In the genomic region with DNA sequence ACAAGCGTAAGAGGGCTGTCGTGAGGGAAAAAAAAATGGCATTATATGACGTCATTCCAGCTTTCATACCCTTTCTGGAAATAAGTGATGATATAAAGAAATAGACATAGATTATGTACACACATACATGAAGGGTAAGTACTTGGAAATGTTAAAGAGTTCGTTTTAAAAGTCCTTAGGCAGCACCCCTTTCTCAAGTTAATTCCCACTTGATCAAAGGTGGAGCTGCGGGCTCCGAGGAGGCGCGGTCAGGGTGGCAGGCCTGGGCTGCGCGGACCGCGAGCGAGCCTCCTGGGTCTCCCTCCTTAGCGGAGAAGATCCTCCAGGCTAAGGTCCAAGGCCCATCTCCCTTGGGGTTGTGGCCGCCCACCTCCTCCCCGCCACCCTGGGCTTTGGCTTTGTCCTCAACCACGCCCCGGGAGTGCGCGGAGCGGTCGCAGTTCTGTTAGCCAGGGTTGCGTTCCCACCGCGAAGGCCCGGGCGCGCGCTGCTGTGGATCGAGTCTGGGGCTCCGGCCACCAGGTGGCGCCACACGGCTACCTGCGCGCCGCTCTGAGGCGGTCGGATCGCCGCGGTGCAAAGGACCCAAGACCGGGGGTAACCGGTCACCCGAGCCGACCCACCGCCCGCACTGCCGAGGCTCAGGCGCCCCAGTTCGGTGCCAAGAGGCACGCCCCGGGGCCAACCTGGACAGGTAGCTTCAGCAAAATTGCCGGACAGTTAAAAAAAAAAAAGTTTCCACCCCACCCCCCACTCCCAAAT, we compare ENCODE assay signal across 1 cellular context.
TF ChIP-seq lines count a peak whose summit lies in the region.

No MANE protein-coding gene starts in this region.

TF ChIP-seq in HEK293, 187 proteins besides CTCF, POLR2A, EP300 and RAD21 (continued from another document and continues in another):
- no peak; the same call in 1 of the 2 replicates for TF ChIP-seq ZNF76 (tag by site-specific recombination; IDR thresholded peaks at IDR 0.05; ENCODE audit: borderline replicate concordance, low read depth)
- TF ChIP-seq ZNF747 (tag by site-specific recombination; IDR thresholded peaks at IDR 0.05): no peak
- TF ChIP-seq ZSCAN18 (tag by site-specific recombination; IDR thresholded peaks at IDR 0.05): no peak
- peak; percentile 97 for TF ChIP-seq ZNF335 (tag by site-specific recombination; conservative IDR thresholded peaks at IDR 0.05)
- no peak for TF ChIP-seq ZNF211 (tag by site-specific recombination; IDR thresholded peaks at IDR 0.05; ENCODE audit: low read depth)
- TF ChIP-seq ZSCAN5A (tag by site-specific recombination; IDR thresholded peaks at IDR 0.05): no peak
- no peak for TF ChIP-seq ZNF558 (tag by site-specific recombination; IDR thresholded peaks at IDR 0.05)
- TF ChIP-seq ZEB2 (tag by site-specific recombination; IDR thresholded peaks at IDR 0.05): peak; percentile 83
- no peak for TF ChIP-seq ZNF155 (tag by site-specific recombination; IDR thresholded peaks at IDR 0.05)
- peak; percentile 17; the same call in 1 of the 2 replicates for TF ChIP-seq SP3 (tag by site-specific recombination; IDR thresholded peaks at IDR 0.05)
- TF ChIP-seq, protein P1, sequence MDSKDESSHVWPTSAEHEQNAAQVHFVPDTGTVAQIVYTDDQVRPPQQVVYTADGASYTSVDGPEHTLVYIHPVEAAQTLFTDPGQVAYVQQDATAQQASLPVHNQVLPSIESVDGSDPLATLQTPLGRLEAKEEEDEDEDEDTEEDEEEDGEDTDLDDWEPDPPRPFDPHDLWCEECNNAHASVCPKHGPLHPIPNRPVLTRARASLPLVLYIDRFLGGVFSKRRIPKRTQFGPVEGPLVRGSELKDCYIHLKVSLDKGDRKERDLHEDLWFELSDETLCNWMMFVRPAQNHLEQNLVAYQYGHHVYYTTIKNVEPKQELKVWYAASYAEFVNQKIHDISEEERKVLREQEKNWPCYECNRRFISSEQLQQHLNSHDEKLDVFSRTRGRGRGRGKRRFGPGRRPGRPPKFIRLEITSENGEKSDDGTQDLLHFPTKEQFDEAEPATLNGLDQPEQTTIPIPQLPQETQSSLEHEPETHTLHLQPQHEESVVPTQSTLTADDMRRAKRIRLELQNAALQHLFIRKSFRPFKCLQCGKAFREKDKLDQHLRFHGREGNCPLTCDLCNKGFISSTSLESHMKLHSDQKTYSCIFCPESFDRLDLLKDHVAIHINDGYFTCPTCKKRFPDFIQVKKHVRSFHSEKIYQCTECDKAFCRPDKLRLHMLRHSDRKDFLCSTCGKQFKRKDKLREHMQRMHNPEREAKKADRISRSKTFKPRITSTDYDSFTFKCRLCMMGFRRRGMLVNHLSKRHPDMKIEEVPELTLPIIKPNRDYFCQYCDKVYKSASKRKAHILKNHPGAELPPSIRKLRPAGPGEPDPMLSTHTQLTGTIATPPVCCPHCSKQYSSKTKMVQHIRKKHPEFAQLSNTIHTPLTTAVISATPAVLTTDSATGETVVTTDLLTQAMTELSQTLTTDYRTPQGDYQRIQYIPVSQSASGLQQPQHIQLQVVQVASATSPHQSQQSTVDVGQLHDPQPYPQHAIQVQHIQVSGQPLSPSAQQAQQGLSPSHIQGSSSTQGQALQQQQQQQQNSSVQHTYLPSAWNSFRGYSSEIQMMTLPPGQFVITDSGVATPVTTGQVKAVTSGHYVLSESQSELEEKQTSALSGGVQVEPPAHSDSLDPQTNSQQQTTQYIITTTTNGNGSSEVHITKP (tag by site-specific recombination; IDR thresholded peaks at IDR 0.05): no peak
- TF ChIP-seq ZNF571 (tag by site-specific recombination; IDR thresholded peaks at IDR 0.05): no peak
- no peak for TF ChIP-seq ZNF174 (tag by site-specific recombination; IDR thresholded peaks at IDR 0.05)
- TF ChIP-seq ZNF248 (tag by site-specific recombination; IDR thresholded peaks at IDR 0.05): no peak
- no peak for TF ChIP-seq ZNF140 (tag by site-specific recombination; IDR thresholded peaks at IDR 0.05)
- TF ChIP-seq TRIM28 (IDR thresholded peaks at IDR 0.05; ENCODE audit: borderline replicate concordance, low read length): no peak
- TF ChIP-seq SP2 (tag by site-specific recombination; IDR thresholded peaks at IDR 0.05): no peak
- TF ChIP-seq ZNF600 (tag by site-specific recombination; IDR thresholded peaks at IDR 0.05): peak; percentile 36; the same call in 1 of the 2 replicates
- no peak for TF ChIP-seq ZNF544 (tag by site-specific recombination; IDR thresholded peaks at IDR 0.05)
- TF ChIP-seq, protein P2, sequence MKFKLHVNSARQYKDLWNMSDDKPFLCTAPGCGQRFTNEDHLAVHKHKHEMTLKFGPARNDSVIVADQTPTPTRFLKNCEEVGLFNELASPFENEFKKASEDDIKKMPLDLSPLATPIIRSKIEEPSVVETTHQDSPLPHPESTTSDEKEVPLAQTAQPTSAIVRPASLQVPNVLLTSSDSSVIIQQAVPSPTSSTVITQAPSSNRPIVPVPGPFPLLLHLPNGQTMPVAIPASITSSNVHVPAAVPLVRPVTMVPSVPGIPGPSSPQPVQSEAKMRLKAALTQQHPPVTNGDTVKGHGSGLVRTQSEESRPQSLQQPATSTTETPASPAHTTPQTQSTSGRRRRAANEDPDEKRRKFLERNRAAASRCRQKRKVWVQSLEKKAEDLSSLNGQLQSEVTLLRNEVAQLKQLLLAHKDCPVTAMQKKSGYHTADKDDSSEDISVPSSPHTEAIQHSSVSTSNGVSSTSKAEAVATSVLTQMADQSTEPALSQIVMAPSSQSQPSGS (tag by site-specific recombination; IDR thresholded peaks at IDR 0.05; ENCODE audit: low read depth): 0 out of 2 replicates have a peak, but pooled peaks have one; percentile 12
- no peak for TF ChIP-seq ZNF146 (tag by site-specific recombination; IDR thresholded peaks at IDR 0.05)
- TF ChIP-seq, protein P3, sequence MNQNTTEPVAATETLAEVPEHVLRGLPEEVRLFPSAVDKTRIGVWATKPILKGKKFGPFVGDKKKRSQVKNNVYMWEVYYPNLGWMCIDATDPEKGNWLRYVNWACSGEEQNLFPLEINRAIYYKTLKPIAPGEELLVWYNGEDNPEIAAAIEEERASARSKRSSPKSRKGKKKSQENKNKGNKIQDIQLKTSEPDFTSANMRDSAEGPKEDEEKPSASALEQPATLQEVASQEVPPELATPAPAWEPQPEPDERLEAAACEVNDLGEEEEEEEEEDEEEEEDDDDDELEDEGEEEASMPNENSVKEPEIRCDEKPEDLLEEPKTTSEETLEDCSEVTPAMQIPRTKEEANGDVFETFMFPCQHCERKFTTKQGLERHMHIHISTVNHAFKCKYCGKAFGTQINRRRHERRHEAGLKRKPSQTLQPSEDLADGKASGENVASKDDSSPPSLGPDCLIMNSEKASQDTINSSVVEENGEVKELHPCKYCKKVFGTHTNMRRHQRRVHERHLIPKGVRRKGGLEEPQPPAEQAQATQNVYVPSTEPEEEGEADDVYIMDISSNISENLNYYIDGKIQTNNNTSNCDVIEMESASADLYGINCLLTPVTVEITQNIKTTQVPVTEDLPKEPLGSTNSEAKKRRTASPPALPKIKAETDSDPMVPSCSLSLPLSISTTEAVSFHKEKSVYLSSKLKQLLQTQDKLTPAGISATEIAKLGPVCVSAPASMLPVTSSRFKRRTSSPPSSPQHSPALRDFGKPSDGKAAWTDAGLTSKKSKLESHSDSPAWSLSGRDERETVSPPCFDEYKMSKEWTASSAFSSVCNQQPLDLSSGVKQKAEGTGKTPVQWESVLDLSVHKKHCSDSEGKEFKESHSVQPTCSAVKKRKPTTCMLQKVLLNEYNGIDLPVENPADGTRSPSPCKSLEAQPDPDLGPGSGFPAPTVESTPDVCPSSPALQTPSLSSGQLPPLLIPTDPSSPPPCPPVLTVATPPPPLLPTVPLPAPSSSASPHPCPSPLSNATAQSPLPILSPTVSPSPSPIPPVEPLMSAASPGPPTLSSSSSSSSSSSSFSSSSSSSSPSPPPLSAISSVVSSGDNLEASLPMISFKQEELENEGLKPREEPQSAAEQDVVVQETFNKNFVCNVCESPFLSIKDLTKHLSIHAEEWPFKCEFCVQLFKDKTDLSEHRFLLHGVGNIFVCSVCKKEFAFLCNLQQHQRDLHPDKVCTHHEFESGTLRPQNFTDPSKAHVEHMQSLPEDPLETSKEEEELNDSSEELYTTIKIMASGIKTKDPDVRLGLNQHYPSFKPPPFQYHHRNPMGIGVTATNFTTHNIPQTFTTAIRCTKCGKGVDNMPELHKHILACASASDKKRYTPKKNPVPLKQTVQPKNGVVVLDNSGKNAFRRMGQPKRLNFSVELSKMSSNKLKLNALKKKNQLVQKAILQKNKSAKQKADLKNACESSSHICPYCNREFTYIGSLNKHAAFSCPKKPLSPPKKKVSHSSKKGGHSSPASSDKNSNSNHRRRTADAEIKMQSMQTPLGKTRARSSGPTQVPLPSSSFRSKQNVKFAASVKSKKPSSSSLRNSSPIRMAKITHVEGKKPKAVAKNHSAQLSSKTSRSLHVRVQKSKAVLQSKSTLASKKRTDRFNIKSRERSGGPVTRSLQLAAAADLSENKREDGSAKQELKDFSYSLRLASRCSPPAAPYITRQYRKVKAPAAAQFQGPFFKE (tag by site-specific recombination; IDR thresholded peaks at IDR 0.05; ENCODE audit: borderline replicate concordance): no peak
- TF ChIP-seq, protein P4, sequence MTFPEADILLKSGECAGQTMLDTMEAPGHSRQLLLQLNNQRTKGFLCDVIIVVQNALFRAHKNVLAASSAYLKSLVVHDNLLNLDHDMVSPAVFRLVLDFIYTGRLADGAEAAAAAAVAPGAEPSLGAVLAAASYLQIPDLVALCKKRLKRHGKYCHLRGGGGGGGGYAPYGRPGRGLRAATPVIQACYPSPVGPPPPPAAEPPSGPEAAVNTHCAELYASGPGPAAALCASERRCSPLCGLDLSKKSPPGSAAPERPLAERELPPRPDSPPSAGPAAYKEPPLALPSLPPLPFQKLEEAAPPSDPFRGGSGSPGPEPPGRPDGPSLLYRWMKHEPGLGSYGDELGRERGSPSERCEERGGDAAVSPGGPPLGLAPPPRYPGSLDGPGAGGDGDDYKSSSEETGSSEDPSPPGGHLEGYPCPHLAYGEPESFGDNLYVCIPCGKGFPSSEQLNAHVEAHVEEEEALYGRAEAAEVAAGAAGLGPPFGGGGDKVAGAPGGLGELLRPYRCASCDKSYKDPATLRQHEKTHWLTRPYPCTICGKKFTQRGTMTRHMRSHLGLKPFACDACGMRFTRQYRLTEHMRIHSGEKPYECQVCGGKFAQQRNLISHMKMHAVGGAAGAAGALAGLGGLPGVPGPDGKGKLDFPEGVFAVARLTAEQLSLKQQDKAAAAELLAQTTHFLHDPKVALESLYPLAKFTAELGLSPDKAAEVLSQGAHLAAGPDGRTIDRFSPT (tag by site-specific recombination; IDR thresholded peaks at IDR 0.05): no peak
- no peak for TF ChIP-seq ZNF555 (tag by site-specific recombination; conservative IDR thresholded peaks at IDR 0.05)
- TF ChIP-seq ZSCAN23 (tag by site-specific recombination; IDR thresholded peaks at IDR 0.05): no peak
- TF ChIP-seq ZNF202 (tag by site-specific recombination; IDR thresholded peaks at IDR 0.05; ENCODE audit: borderline replicate concordance): no peak
- TF ChIP-seq, protein P5, sequence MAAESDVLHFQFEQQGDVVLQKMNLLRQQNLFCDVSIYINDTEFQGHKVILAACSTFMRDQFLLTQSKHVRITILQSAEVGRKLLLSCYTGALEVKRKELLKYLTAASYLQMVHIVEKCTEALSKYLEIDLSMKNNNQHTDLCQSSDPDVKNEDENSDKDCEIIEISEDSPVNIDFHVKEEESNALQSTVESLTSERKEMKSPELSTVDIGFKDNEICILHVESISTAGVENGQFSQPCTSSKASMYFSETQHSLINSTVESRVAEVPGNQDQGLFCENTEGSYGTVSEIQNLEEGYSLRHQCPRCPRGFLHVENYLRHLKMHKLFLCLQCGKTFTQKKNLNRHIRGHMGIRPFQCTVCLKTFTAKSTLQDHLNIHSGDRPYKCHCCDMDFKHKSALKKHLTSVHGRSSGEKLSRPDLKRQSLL (tag by site-specific recombination; IDR thresholded peaks at IDR 0.05): peak; percentile 46; the same call in 1 of the 2 replicates
- no peak for TF ChIP-seq KLF8 (tag by site-specific recombination; IDR thresholded peaks at IDR 0.05)
- TF ChIP-seq ZNF596 (tag by site-specific recombination; IDR thresholded peaks at IDR 0.05): no peak
- no peak for TF ChIP-seq ZNF221 (tag by site-specific recombination; IDR thresholded peaks at IDR 0.05; ENCODE audit: borderline replicate concordance)
- no peak for TF ChIP-seq ZBTB44 (tag by site-specific recombination; IDR thresholded peaks at IDR 0.05)
- no peak for TF ChIP-seq ZNF423 (tag by site-specific recombination; IDR thresholded peaks at IDR 0.05)
